26 cellular contexts compared by ENCODE assay signal in the genomic region with DNA sequence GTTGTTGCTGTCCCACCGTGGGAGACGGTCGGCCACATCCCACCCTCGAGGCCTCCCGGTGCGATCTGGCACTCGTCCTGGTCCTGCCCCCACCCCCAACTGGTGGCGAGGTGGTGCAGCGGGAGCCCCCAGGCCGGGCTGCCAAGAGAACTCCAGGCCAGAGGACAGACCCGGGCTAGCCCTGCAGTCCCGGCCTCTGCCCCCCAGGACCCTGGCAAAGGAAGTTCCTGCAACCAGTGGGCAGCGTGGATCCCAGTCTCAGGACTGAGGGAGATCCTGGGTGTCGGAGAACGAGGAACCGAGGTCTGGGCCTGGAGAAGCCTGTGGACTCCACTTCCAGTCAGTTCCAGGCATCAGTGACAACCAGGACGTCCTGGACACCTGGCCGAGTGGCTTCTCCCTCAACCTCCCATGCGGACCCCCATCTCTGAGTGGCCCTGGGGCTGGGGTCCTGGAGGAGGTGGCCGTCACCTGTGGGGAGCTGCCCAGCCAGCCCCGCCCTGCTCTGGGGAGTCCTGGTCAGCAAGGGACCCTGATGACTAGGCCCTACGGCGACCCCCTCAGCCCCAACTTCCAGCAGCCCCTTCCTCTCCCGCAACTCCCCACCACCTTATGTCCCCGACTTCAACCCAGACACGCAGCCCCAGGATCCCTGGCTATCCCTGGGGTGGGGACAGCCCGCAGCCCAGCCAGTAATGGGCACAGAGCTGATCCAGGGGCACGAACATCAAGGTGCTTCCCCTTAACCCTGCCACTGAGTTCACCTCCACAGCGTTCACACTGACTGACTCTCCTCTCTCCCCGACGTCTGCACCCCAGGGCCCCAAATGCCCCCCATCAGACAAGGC. TPM values are rescaled to one million over a fixed set of nuclear protein-coding genes. Genes with fewer than 3 reads are reported as not detected.
DNase-seq lines count a peak whose midpoint lies in the region; ATAC-seq and TF ChIP-seq lines count a peak whose summit lies in the region.
"Had no signal": no experiment of that assay in that cellular context is flagged by ENCODE, and none has a peak within 500 bp of the region (broad histone marks: within the 10 kb centered on the region; RNA-seq: fewer than 3 reads in every experiment).

No MANE protein-coding gene starts in this region.

- H3K9ac ChIP-seq in neural progenitor cell, result no peak overlapping the region

- no peaks in the 10 kb centered on the region for H3K36me3 Mint-ChIP-seq in natural killer cell treated with Interleukin-12 subunit alpha and Interleukin-12 subunit beta and Interleukin-15 and Interleukin-18, amount 100 ng/mL, for 72 hours
- H3K36me3 Mint-ChIP-seq in natural killer cell, result no peaks in the 10 kb centered on the region
- no peaks in the 10 kb centered on the region for H3K36me3 Mint-ChIP-seq in endothelial cell (ENCODE audit: low read depth, unreplicated experiment)
- H3K36me3 Mint-ChIP-seq in neural progenitor cell, result no peaks in the 10 kb centered on the region
- H3K36me3 Mint-ChIP-seq in mesothelial cell of epicardium, result no peaks in the 10 kb centered on the region
- H3K36me3 Mint-ChIP-seq: stimulated activated memory B cell treated with anti-CD40 and anti-IgM and Interleukin-4, amounts not matched to agents 10 μg/mL and 1 μg/mL and 100 μg/mL, for 72 hours had no signal

- H3K36me3 ChIP-seq in neural progenitor cell, result no peaks in the 10 kb centered on the region
- H3K36me3 ChIP-seq: MG63, uterus, WERI-Rb-1 had no signal

- H3K27me3 Mint-ChIP-seq in natural killer cell treated with Interleukin-12 subunit alpha and Interleukin-12 subunit beta and Interleukin-15 and Interleukin-18, amount 100 ng/mL, for 72 hours, result peaks cover 23 to 36% of the 10 kb centered on the region in 2 donors
- H3K27me3 Mint-ChIP-seq in natural killer cell (ENCODE audit: low read depth in 2 of 2), result peaks cover 10 to 25% of the 10 kb centered on the region in 2 donors
- peaks cover 6% of the 10 kb centered on the region for H3K27me3 Mint-ChIP-seq in endothelial cell (ENCODE audit: unreplicated experiment)
- H3K27me3 Mint-ChIP-seq in neural progenitor cell (ENCODE audit: insufficient read depth, low read depth), result peaks cover 11% of the 10 kb centered on the region
- H3K27me3 Mint-ChIP-seq in mesothelial cell of epicardium (ENCODE audit: low read depth), result peaks cover 73% of the 10 kb centered on the region

- H3F3A ChIP-seq in neural progenitor cell (ENCODE audit: low read depth), result no peaks in the 10 kb centered on the region

- H3K79me2 ChIP-seq in neural progenitor cell (ENCODE audit: low read depth), result no peaks in the 10 kb centered on the region

- H3K4me1 ChIP-seq in neural progenitor cell, result peaks cover 12% of the 10 kb centered on the region
- H3K4me1 ChIP-seq: uterus had no signal

- H3K27ac ChIP-seq in neural progenitor cell, result no peak overlapping the region
- H3K27ac ChIP-seq: C4-2B, uterus, WERI-Rb-1 had no signal

- DNase-seq in natural killer cell treated with Interleukin-12 subunit alpha and Interleukin-12 subunit beta and Interleukin-15 and Interleukin-18, amount 100 ng/mL, for 72 hours (ENCODE audit: low spot score), result peak; percentile 42
- DNase-seq in natural killer cell, result no peak
- peak; percentile 4 for DNase-seq in endothelial cell (ENCODE audit: low spot score)
- DNase-seq in neural progenitor cell (ENCODE audit: low spot score), result no peak
- DNase-seq in HK-2 (ENCODE audit: unreplicated experiment), result no peak
- no peak for DNase-seq in NCI-H1417 (lab: John Stamatoyannopoulos, UW)
- no peak for DNase-seq in mesothelial cell of epicardium (ENCODE audit: low spot score in 2 of 2, unreplicated experiment in 2 of 2)
- DNase-seq: activated CD4-positive, alpha-beta T cell treated with anti-CD3 and anti-CD28 coated beads, Interleukin-2, amount 10 ng/mL, durations not matched to agents 7 days and 5 days; cerebellar nuclear complex; effector CD4-positive, alpha-beta T cell; erythroblast; foreskin fibroblast; MG63; NCI-H2081; NCI-H226; NCI-H82; OCI-M1; small intestine had no signal

- H3K9me3 ChIP-seq in neural progenitor cell (ENCODE audit: low read depth), result no peaks in the 10 kb centered on the region
- H3K9me3 ChIP-seq: MG63, uterus had no signal

- H3K27me3 ChIP-seq in neural progenitor cell, result peaks cover 14% of the 10 kb centered on the region
- H3K27me3 ChIP-seq: MG63, uterus had no signal

- no peak overlapping the region for H3K4me3 ChIP-seq in neural progenitor cell
- H3K4me3 ChIP-seq: K562, MG63, uterus had no signal

- H3K9me3 Mint-ChIP-seq in natural killer cell treated with Interleukin-12 subunit alpha and Interleukin-12 subunit beta and Interleukin-15 and Interleukin-18, amount 100 ng/mL, for 72 hours, result no peaks in the 10 kb centered on the region
- no peaks in the 10 kb centered on the region for H3K9me3 Mint-ChIP-seq in natural killer cell
- H3K9me3 Mint-ChIP-seq in endothelial cell (ENCODE audit: unreplicated experiment), result no peaks in the 10 kb centered on the region
- peaks cover 4% of the 10 kb centered on the region for H3K9me3 Mint-ChIP-seq in neural progenitor cell
- H3K9me3 Mint-ChIP-seq in mesothelial cell of epicardium, result no peaks in the 10 kb centered on the region
- H3K9me3 Mint-ChIP-seq: activated CD4-positive, alpha-beta T cell treated with anti-CD3 and anti-CD28 coated beads, Interleukin-2, amount 10 ng/mL, durations not matched to agents 7 days and 5 days had no signal

- H3K4me2 ChIP-seq in neural progenitor cell, result peak overlapping the region; percentile 42

- no peaks in the 10 kb centered on the region for H3K4me1 Mint-ChIP-seq in natural killer cell treated with Interleukin-12 subunit alpha and Interleukin-12 subunit beta and Interleukin-15 and Interleukin-18, amount 100 ng/mL, for 72 hours (ENCODE audit: low read depth in 2 of 2)
- H3K4me1 Mint-ChIP-seq in natural killer cell (no peaks in the 10 kb centered on the region), endothelial cell (ENCODE audit: unreplicated experiment) (no peaks in the 10 kb centered on the region), neural progenitor cell (peaks cover 17% of the 10 kb centered on the region), mesothelial cell of epicardium (peaks cover 6% of the 10 kb centered on the region)
- H3K4me1 Mint-ChIP-seq: activated CD4-positive, alpha-beta T cell treated with anti-CD3 and anti-CD28 coated beads, Interleukin-2, amount 10 ng/mL, durations not matched to agents 7 days and 5 days; stimulated activated memory B cell treated with anti-CD40 and anti-IgM and Interleukin-4, amounts not matched to agents 10 μg/mL and 1 μg/mL and 100 μg/mL, for 72 hours had no signal

- intact Hi-C loops in natural killer cell (cut with micrococcal nuclease), result no loop called here

- no peak for ATAC-seq in natural killer cell treated with Interleukin-12 subunit alpha and Interleukin-12 subunit beta and Interleukin-15 and Interleukin-18, amount 100 ng/mL, for 72 hours
- no peak for ATAC-seq in natural killer cell
- ATAC-seq: K562; stimulated activated memory B cell treated with anti-CD40 and anti-IgM and Interleukin-4, amounts not matched to agents 10 μg/mL and 1 μg/mL and 100 μg/mL, for 72 hours had no signal

- no peak overlapping the region for H3K4me3 Mint-ChIP-seq in natural killer cell treated with Interleukin-12 subunit alpha and Interleukin-12 subunit beta and Interleukin-15 and Interleukin-18, amount 100 ng/mL, for 72 hours
- H3K4me3 Mint-ChIP-seq in natural killer cell, result no peak overlapping the region
- H3K4me3 Mint-ChIP-seq in endothelial cell (ENCODE audit: unreplicated experiment), result no peak overlapping the region
- no peak overlapping the region for H3K4me3 Mint-ChIP-seq in neural progenitor cell
- H3K4me3 Mint-ChIP-seq in mesothelial cell of epicardium, result no peak overlapping the region
- H3K4me3 Mint-ChIP-seq: activated CD4-positive, alpha-beta T cell treated with anti-CD3 and anti-CD28 coated beads, Interleukin-2, amount 10 ng/mL, durations not matched to agents 7 days and 5 days; stimulated activated memory B cell treated with anti-CD40 and anti-IgM and Interleukin-4, amounts not matched to agents 10 μg/mL and 1 μg/mL and 100 μg/mL, for 72 hours had no signal

- H4K20me1 ChIP-seq in neural progenitor cell (ENCODE audit: low read depth), result no peaks in the 10 kb centered on the region

- no peak for TF ChIP-seq CTCF in natural killer cell (IDR thresholded peaks at IDR 0.05)
- no peak for TF ChIP-seq CTCF in endothelial cell (IDR thresholded peaks at IDR 0.05; ENCODE audit: unreplicated experiment)
- no peak for TF ChIP-seq CTCF in neural progenitor cell (IDR thresholded peaks at IDR 0.05)
- no peak for TF ChIP-seq CTCF in mesothelial cell of epicardium (IDR thresholded peaks at IDR 0.05; ENCODE audit: unreplicated experiment)

- H2AFZ ChIP-seq in neural progenitor cell (replicated peaks), result no peak overlapping the region

- no peak overlapping the region for H3K27ac Mint-ChIP-seq in natural killer cell treated with Interleukin-12 subunit alpha and Interleukin-12 subunit beta and Interleukin-15 and Interleukin-18, amount 100 ng/mL, for 72 hours
- H3K27ac Mint-ChIP-seq in natural killer cell (no peak overlapping the region), endothelial cell (ENCODE audit: unreplicated experiment) (no peak overlapping the region), neural progenitor cell (no peak overlapping the region), mesothelial cell of epicardium (no peak overlapping the region)
- H3K27ac Mint-ChIP-seq: activated CD4-positive, alpha-beta T cell treated with anti-CD3 and anti-CD28 coated beads, Interleukin-2, amount 10 ng/mL, durations not matched to agents 7 days and 5 days; stimulated activated memory B cell treated with anti-CD40 and anti-IgM and Interleukin-4, amounts not matched to agents 10 μg/mL and 1 μg/mL and 100 μg/mL, for 72 hours had no signal

RNA-seq across cellular contexts. Expression of gene NKX1-1, which starts 53.6 kb away (rescaled TPM):
- not detected for total RNA-seq in natural killer cell treated with Interleukin-12 subunit alpha and Interleukin-12 subunit beta and Interleukin-15 and Interleukin-18, amount 100 ng/mL, for 72 hours
- total RNA-seq in natural killer cell (not detected), endothelial cell (ENCODE audit: unreplicated experiment) (not detected), neural progenitor cell (ENCODE audit: low replicate concordance) (not detected in 2 replicates), mesothelial cell of epicardium (not detected in 3 replicates)
- total RNA-seq: activated CD4-positive, alpha-beta T cell treated with anti-CD3 and anti-CD28 coated beads, Interleukin-2, amount 10 ng/mL, durations not matched to agents 7 days and 5 days; Daoy; K562; lung microvascular endothelial cell; temporal lobe; uterus had no signal

Comparison
In these comparisons a context has a peak if more than half of its experiments do, and no peak if none do; other contexts are left out.
1. DNase-seq: peak in natural killer cell treated with Interleukin-12 subunit alpha and Interleukin-12 subunit beta and Interleukin-15 and Interleukin-18, amount 100 ng/mL, for 72 hours (single experiment) and endothelial cell (single experiment); none in natural killer cell (single experiment), neural progenitor cell (single experiment), HK-2 (single experiment), NCI-H1417 (0 of 3) and mesothelial cell of epicardium (0 of 2).